Comparison of ENCODE assay signal across 19 cellular contexts in the genomic region with DNA sequence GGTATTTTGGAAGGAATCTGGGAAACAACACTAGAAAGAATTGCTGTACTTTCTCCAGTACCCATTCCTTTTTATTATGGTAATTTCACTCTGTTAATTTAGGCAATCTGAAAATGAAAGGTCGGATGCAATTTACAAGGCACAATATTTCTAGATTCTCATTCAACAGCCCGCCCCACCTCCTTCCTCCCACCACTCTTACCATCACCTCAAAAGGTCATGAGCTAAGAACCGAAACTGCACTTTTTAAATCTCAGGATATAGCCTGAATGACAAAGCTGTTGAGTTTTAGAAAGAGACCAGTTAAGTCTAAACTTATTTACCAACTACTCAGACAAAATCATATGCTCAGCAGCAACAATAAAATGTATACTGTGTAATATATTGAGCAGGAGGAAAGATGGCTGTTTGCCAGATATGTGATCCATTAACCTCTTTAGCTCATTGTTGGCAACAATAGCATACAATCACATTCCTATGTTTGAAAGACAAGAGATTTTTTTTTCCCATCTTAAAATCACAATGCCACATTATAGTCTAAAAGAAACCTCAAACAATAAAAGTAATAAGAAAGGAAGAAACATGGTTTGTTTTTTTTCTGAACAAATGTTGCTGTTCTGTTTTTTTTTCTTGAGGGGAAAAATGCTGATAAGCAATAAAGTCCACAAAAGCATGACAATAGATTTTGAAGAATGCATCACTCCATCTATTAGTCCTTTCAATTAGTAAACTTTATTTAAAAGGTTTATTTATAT. TPM values are rescaled to one million over a fixed set of nuclear protein-coding genes. Genes with fewer than 3 reads are reported as not detected.
DNase-seq lines count a peak whose midpoint lies in the region; ATAC-seq, FAIRE-seq and TF ChIP-seq lines count a peak whose summit lies in the region.
"Had no signal": no experiment of that assay in that cellular context is flagged by ENCODE, and none has a peak within 500 bp of the region (broad histone marks: within the 10 kb centered on the region; RNA-seq: fewer than 3 reads in every experiment).

No MANE protein-coding gene starts in this region.

- peaks cover 61% of the 10 kb centered on the region for H3K27me3 Mint-ChIP-seq in neural crest cell (ENCODE audit: low read depth)

- FAIRE-seq in D721Med (lab: Jason Lieb, UNC), result no peak
- FAIRE-seq: colon, endometrium had no signal

- H3K4me3 Mint-ChIP-seq in neural crest cell, result peak overlapping the region; percentile 82
- H3K4me3 Mint-ChIP-seq: CD4-positive, CD25-positive, alpha-beta regulatory T cell; HFFc6 had no signal

- H3K27ac Mint-ChIP-seq in neural crest cell (ENCODE audit: unreplicated experiment), result no peak overlapping the region
- H3K27ac Mint-ChIP-seq: activated naive CD4-positive, alpha-beta T cell treated with anti-CD3 and anti-CD28 coated beads for 36 hours; CD4-positive, CD25-positive, alpha-beta regulatory T cell; HFFc6; stimulated activated naive CD8-positive, alpha-beta T cell treated with anti-CD3 and anti-CD28 coated beads, Interleukin-15, amount 100 ng/mL, for 72 hours had no signal

- ATAC-seq in HG03571 (IDR thresholded peaks at IDR 0.05; ENCODE audit: unreplicated experiment), result no peak

- peak overlapping the region; percentile 24 for H3K27ac ChIP-seq in caudate nucleus (ENCODE audit: low read depth, low read length)
- H3K27ac ChIP-seq: vagina had no signal

- TF ChIP-seq CTCF in GM13977 (IDR thresholded peaks at IDR 0.05; ENCODE audit: extremely low read depth, insufficient read depth, missing control alignments) (no peak), neural crest cell (conservative IDR thresholded peaks at IDR 0.05) (no peak), D721Med (IDR thresholded peaks at IDR 0.05; ENCODE audit: insufficient read depth, missing control alignments) (no peak)

- peak; percentile 15 for DNase-seq in GM13977 (ENCODE audit: low spot score)
- DNase-seq in NCI-H1105 treated with DMSO at 0.1 percent for 48 hours (lab: John Stamatoyannopoulos, UW), result peak; percentile 67
- DNase-seq in caudate nucleus (lab: John Stamatoyannopoulos, UW), result no peak
- no peak for DNase-seq in neural crest cell (ENCODE audit: low read depth, low spot score)
- DNase-seq in D721Med (ENCODE audit: insufficient read length, low spot score), result no peak
- DNase-seq in iPS-NIHi11 (ENCODE audit: low spot score), result no peak
- no peak for DNase-seq in activated CD4-positive, alpha-beta T cell treated with anti-CD3 and anti-CD28 coated beads, Interleukin-2, amount 50 U/mL, for 48 hours
- DNase-seq: activated naive CD4-positive, alpha-beta T cell treated with anti-CD3 and anti-CD28 coated beads for 36 hours; CD4-positive, CD25-positive, alpha-beta regulatory T cell; DMS79; HFFc6; stimulated activated naive CD8-positive, alpha-beta T cell treated with anti-CD3 and anti-CD28 coated beads, Interleukin-15, amount 100 ng/mL, for 72 hours had no signal

- H3K36me3 Mint-ChIP-seq in neural crest cell (ENCODE audit: low read depth), result no peaks in the 10 kb centered on the region

- H3K4me1 Mint-ChIP-seq in neural crest cell, result peaks cover 19% of the 10 kb centered on the region

- in situ Hi-C loops in GM13977 (cut with MboI; ENCODE audit: low pct_unique_long_range_greater_than_20kb, low sequenced_read_pairs, unreplicated experiment), result no loop called here

- H3K9me3 Mint-ChIP-seq in neural crest cell, result peaks cover under 1% of the 10 kb centered on the region
- H3K9me3 Mint-ChIP-seq: activated naive CD4-positive, alpha-beta T cell treated with anti-CD3 and anti-CD28 coated beads for 36 hours; HFFc6; stimulated activated naive CD8-positive, alpha-beta T cell treated with anti-CD3 and anti-CD28 coated beads, Interleukin-15, amount 100 ng/mL, for 72 hours had no signal

RNA-seq across cellular contexts. Expression of a gene that starts 1.6 kb away (rescaled TPM):
- total RNA-seq in neural crest cell, result 0.25 and 0.26 TPM in 2 replicates
- total RNA-seq: activated naive CD4-positive, alpha-beta T cell treated with anti-CD3 and anti-CD28 coated beads for 36 hours; aorta; CD4-positive, CD25-positive, alpha-beta regulatory T cell; HFFc6; NCI-H460; Right ventricle myocardium superior; vagina had no signal

Comparison
In these comparisons a context has a peak if more than half of its experiments do, and no peak if none do; other contexts are left out.
1. DNase-seq: peak in GM13977 (single experiment) and NCI-H1105 treated with DMSO at 0.1 percent for 48 hours (single experiment); none in caudate nucleus (0 of 61), neural crest cell (single experiment), D721Med (single experiment), iPS-NIHi11 (single experiment) and activated CD4-positive, alpha-beta T cell treated with anti-CD3 and anti-CD28 coated beads, Interleukin-2, amount 50 U/mL, for 48 hours (0 of 2).